13 cellular contexts compared by ENCODE assay signal in the genomic region with DNA sequence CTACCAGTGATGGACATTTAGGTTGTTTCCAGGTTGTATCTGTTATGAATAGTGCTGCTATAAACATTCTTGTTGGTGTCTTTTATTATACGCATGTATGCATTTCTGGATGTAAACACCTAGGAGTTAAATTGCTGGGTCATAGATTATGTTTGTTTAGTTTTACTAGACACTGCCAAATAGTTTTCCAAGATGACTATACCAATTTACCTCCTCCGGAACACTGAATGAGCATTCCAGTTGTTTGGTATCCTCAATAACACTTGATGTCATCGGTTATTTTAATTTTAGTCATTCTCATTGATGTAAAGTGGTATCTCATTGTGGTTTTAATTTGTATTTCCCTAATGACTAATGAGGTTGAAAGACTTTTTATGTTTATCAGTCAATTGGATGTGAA.
"Had no signal": no experiment of that assay in that cellular context is flagged by ENCODE, and none has a peak within 500 bp of the region (broad histone marks: within the 10 kb centered on the region; RNA-seq: fewer than 3 reads in every experiment).

No MANE protein-coding gene starts in this region.

- H3K4me1 ChIP-seq: colonic mucosa, esophagus squamous epithelium, sigmoid colon had no signal

- ATAC-seq: natural killer cell had no signal

- H3K9me3 ChIP-seq: colonic mucosa, esophagus squamous epithelium, sigmoid colon had no signal

- H3K27ac ChIP-seq: colonic mucosa, esophagus squamous epithelium, hepatocyte, sigmoid colon, skin epidermis had no signal

- H3K4me3 ChIP-seq: colonic mucosa, esophagus squamous epithelium, hepatocyte, sigmoid colon, skin epidermis had no signal

- H3K27me3 ChIP-seq: colonic mucosa, esophagus squamous epithelium, hepatocyte, sigmoid colon had no signal

- DNase-seq: colonic mucosa; dermis blood vessel endothelial cell; esophagus squamous epithelium; foreskin melanocyte; head of caudate nucleus; mammary epithelial cell; natural killer cell; posterior cingulate gyrus; sigmoid colon; stimulated activated CD4-positive, alpha-beta T cell treated with anti-CD3 and anti-CD28 coated beads, Interleukin-2, amount 100 ng/mL, for 48 hours; stimulated activated naive CD4-positive, alpha-beta T cell treated with Interleukin-2 at 50 U/mL for 16 hours had no signal

- H3K36me3 ChIP-seq: colonic mucosa, sigmoid colon had no signal
